In the genomic region with DNA sequence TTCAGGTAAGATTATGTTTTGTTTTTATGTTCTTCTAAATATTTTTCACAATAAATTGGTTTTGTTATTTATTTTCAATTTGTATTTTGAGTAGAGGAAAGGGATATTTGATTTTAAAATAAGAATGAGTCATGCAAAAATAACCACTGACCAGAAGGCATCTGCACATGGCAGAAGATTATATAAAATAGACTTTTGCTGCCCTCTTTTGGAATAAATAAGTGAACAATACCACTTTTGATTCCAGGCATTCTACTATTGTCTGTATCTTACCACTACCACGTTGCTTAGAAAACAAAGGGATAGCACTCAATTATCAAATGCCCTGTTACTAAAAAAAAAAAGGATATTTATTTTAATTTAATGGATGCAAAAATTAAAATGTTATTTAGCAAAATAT, we compare ENCODE assay signal across 11 cellular contexts.
DNase-seq lines count a peak whose midpoint lies in the region; ATAC-seq, FAIRE-seq and TF ChIP-seq lines count a peak whose summit lies in the region.
"Had no signal": no experiment of that assay in that cellular context is flagged by ENCODE, and none has a peak within 500 bp of the region (broad histone marks: within the 10 kb centered on the region; RNA-seq: fewer than 3 reads in every experiment).

No MANE protein-coding gene starts in this region.

- H3K36me3 Mint-ChIP-seq in neural progenitor cell, result no peaks in the 10 kb centered on the region
- H3K36me3 Mint-ChIP-seq: natural killer cell treated with Interleukin-12 subunit alpha and Interleukin-12 subunit beta and Interleukin-15 and Interleukin-18, amount 100 ng/mL, for 72 hours had no signal

- POLR2A ChIA-PET in endothelial cell of umbilical vein (lab: Charles Lee), result no interaction called here

- H3K4me1 ChIP-seq in endothelial cell of umbilical vein (ENCODE audit: control insufficient read depth, extremely low read depth, insufficient read depth, low read length) (no peaks in the 10 kb centered on the region), psoas muscle (no peaks in the 10 kb centered on the region), neural progenitor cell (no peaks in the 10 kb centered on the region)

- no peak overlapping the region for H3K27ac ChIP-seq in endothelial cell of umbilical vein (ENCODE audit: insufficient read depth, low read depth, low read length)
- H3K27ac ChIP-seq in psoas muscle, result no peak overlapping the region
- H3K27ac ChIP-seq in neural progenitor cell, result no peak overlapping the region
- H3K27ac ChIP-seq: epithelial cell of prostate had no signal

- DNase-seq in DMS 273 (lab: John Stamatoyannopoulos, UW; ENCODE audit: unreplicated experiment), result peak; percentile 4
- DNase-seq in DMS 273 treated with DMSO at 0.1 percent for 48 hours (lab: John Stamatoyannopoulos, UW), result no peak
- DNase-seq in NCI-H2171 (lab: John Stamatoyannopoulos, UW), result peak; percentile 16
- DNase-seq in endothelial cell of umbilical vein (ENCODE audit: low read depth, low spot score), result peak; percentile 14
- DNase-seq in superior temporal gyrus (ENCODE audit: extremely low spot score), result peak; percentile 63
- no peak for DNase-seq in psoas muscle
- no peak for DNase-seq in neural progenitor cell (ENCODE audit: low spot score)
- DNase-seq: SHP77 treated with DMSO at 0.1 percent for 48 hours had no signal

- H2AFZ ChIP-seq in endothelial cell of umbilical vein (ENCODE audit: low read depth, low read length) (no peak overlapping the region), neural progenitor cell (replicated peaks) (no peak overlapping the region)

- H3K9ac ChIP-seq in endothelial cell of umbilical vein (replicated peaks; ENCODE audit: extremely low read depth, insufficient read depth, low read length), result no peak overlapping the region
- no peak overlapping the region for H3K9ac ChIP-seq in neural progenitor cell

- H3K9me1 ChIP-seq in endothelial cell of umbilical vein (replicated peaks; ENCODE audit: control insufficient read depth, extremely low read depth, insufficient read depth, low read length), result no peaks in the 10 kb centered on the region

- peaks cover 4% of the 10 kb centered on the region for H3K4me1 Mint-ChIP-seq in neural progenitor cell

- H3K27me3 ChIP-seq in endothelial cell of umbilical vein (ENCODE audit: control insufficient read depth in 2 of 2, insufficient read depth in 2 of 2, low read length in 2 of 2) (no peaks in the 10 kb centered on the region), psoas muscle (ENCODE audit: insufficient read depth in 3 of 3, low read length in 2 of 3) (no peaks in the 10 kb centered on the region), neural progenitor cell (no peaks in the 10 kb centered on the region)

- H3K27me3 Mint-ChIP-seq in neural progenitor cell (ENCODE audit: insufficient read depth, low read depth), result peaks cover 2% of the 10 kb centered on the region

- ATAC-seq in psoas muscle, result no peak
- no peak for ATAC-seq in GM18868 (IDR thresholded peaks at IDR 0.05; ENCODE audit: unreplicated experiment)
- ATAC-seq: natural killer cell treated with Interleukin-12 subunit alpha and Interleukin-12 subunit beta and Interleukin-15 and Interleukin-18, amount 100 ng/mL, for 72 hours had no signal

- H3K9me3 Mint-ChIP-seq in neural progenitor cell, result peaks cover 2% of the 10 kb centered on the region

- WGBS in psoas muscle, 3 donors, result 15 to 19% (median 16%) methylated on average over 1 of the region's 1 CpG

- H3K4me3 Mint-ChIP-seq in neural progenitor cell, result no peak overlapping the region
- H3K4me3 Mint-ChIP-seq: natural killer cell treated with Interleukin-12 subunit alpha and Interleukin-12 subunit beta and Interleukin-15 and Interleukin-18, amount 100 ng/mL, for 72 hours had no signal

- no peaks in the 10 kb centered on the region for H3K9me3 ChIP-seq in endothelial cell of umbilical vein (replicated peaks; ENCODE audit: control insufficient read depth, insufficient read depth, low read length)
- no peaks in the 10 kb centered on the region for H3K9me3 ChIP-seq in psoas muscle
- H3K9me3 ChIP-seq in neural progenitor cell (ENCODE audit: low read depth), result no peaks in the 10 kb centered on the region

- dilution Hi-C loops in endothelial cell of umbilical vein (cut with MboI; ENCODE audit: extremely low pct_ligation_motif_present, low sequenced_read_pairs), result no loop called here

- H4K20me1 ChIP-seq in endothelial cell of umbilical vein (replicated peaks; ENCODE audit: control insufficient read depth, extremely low read depth, insufficient read depth, low read length) (no peaks in the 10 kb centered on the region), neural progenitor cell (ENCODE audit: low read depth) (no peaks in the 10 kb centered on the region)

- H3K79me2 ChIP-seq in endothelial cell of umbilical vein (ENCODE audit: control insufficient read depth, insufficient read depth, low read length), result no peaks in the 10 kb centered on the region
- H3K79me2 ChIP-seq in neural progenitor cell (ENCODE audit: low read depth), result no peaks in the 10 kb centered on the region

- TF ChIP-seq POLR2A in endothelial cell of umbilical vein (IDR thresholded peaks at IDR 0.05; ENCODE audit: low read depth, low read length), result no peak

- no peak overlapping the region for H3K4me3 ChIP-seq in endothelial cell of umbilical vein (replicated peaks in 1 of 3; ENCODE audit: insufficient read depth in 1 of 3, low read depth in 1 of 3, low read length in 3 of 3)
- no peak overlapping the region for H3K4me3 ChIP-seq in psoas muscle
- no peak overlapping the region for H3K4me3 ChIP-seq in neural progenitor cell

- no peak overlapping the region for H3K27ac Mint-ChIP-seq in neural progenitor cell
- H3K27ac Mint-ChIP-seq: natural killer cell treated with Interleukin-12 subunit alpha and Interleukin-12 subunit beta and Interleukin-15 and Interleukin-18, amount 100 ng/mL, for 72 hours had no signal

- BruUV-seq in endothelial cell of umbilical vein (replicated peaks; lab: Mats Ljungman, UMichigan), result no TSS peak

- no peaks in the 10 kb centered on the region for H3K36me3 ChIP-seq in endothelial cell of umbilical vein (ENCODE audit: control insufficient read depth in 2 of 2, extremely low read depth in 1 of 2, insufficient read depth in 2 of 2, low read length in 2 of 2)
- no peaks in the 10 kb centered on the region for H3K36me3 ChIP-seq in psoas muscle (ENCODE audit: insufficient read depth in 1 of 2, low read depth in 1 of 2)
- no peaks in the 10 kb centered on the region for H3K36me3 ChIP-seq in neural progenitor cell

- intact Hi-C loops in endothelial cell of umbilical vein (cut with micrococcal nuclease) (loop anchor here (2.0 kb wide), 2 partner anchors 554 to 1602 kb away; no protein-coding TSS in a partner anchor), psoas muscle (cut with DNase I) (no loop called here)

- CTCF ChIA-PET in endothelial cell of umbilical vein (lab: Charles Lee), result interaction anchor here (1.2 to 1.4 kb wide), 2 partner anchors 9 to 1601 kb away, joined by 4 to 7 read pairs; no protein-coding TSS in a partner anchor

- H3K4me2 ChIP-seq in endothelial cell of umbilical vein (ENCODE audit: insufficient read depth, low read length) (no peak overlapping the region), neural progenitor cell (no peak overlapping the region)

- H3F3A ChIP-seq in neural progenitor cell (ENCODE audit: low read depth), result no peaks in the 10 kb centered on the region

- TF ChIP-seq CTCF in endothelial cell of umbilical vein (IDR thresholded peaks at IDR 0.05; ENCODE audit: extremely low read depth in 1 of 2, insufficient read depth in 1 of 2, low read depth in 1 of 2, low read length in 2 of 2) (no peak), psoas muscle (IDR thresholded peaks at IDR 0.05) (no peak), neural progenitor cell (IDR thresholded peaks at IDR 0.05) (no peak)

- FAIRE-seq in endothelial cell of umbilical vein (lab: Jason Lieb, UNC), result no peak

TF ChIP-seq in endothelial cell of umbilical vein, 7 proteins besides CTCF, POLR2A, EP300 and RAD21:
- no peak for TF ChIP-seq FOS (IDR thresholded peaks at IDR 0.05; ENCODE audit: borderline replicate concordance, insufficient read depth, low read length)
- TF ChIP-seq, protein P1, sequence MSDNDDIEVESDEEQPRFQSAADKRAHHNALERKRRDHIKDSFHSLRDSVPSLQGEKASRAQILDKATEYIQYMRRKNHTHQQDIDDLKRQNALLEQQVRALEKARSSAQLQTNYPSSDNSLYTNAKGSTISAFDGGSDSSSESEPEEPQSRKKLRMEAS (IDR thresholded peaks at IDR 0.05; ENCODE audit: insufficient read depth, insufficient read length), result no peak
- TF ChIP-seq MYC (IDR thresholded peaks at IDR 0.05; ENCODE audit: low read depth, low read length), result no peak
- no peak for TF ChIP-seq JUN (IDR thresholded peaks at IDR 0.05; ENCODE audit: borderline replicate concordance, insufficient read depth, insufficient read length, low read depth)
- no peak for TF ChIP-seq EZH2 (IDR thresholded peaks at IDR 0.05; ENCODE audit: borderline replicate concordance, low read depth, low read length, severe bottlenecking)
- TF ChIP-seq GATA2 (IDR thresholded peaks at IDR 0.05; ENCODE audit: insufficient read depth, insufficient read length, low read depth, low read length), result no peak
- TF ChIP-seq POLR2AphosphoS5 (IDR thresholded peaks at IDR 0.05; ENCODE audit: insufficient read depth, low read depth, low read length), result no peak

Comparison
In these comparisons a context has a peak if more than half of its experiments do, and no peak if none do; other contexts are left out.
1. DNase-seq: peak in DMS 273 (single experiment), NCI-H2171 (single experiment), endothelial cell of umbilical vein (single experiment) and superior temporal gyrus (single experiment); none in DMS 273 treated with DMSO at 0.1 percent for 48 hours (single experiment), psoas muscle (0 of 2) and neural progenitor cell (single experiment).